In the genomic region with DNA sequence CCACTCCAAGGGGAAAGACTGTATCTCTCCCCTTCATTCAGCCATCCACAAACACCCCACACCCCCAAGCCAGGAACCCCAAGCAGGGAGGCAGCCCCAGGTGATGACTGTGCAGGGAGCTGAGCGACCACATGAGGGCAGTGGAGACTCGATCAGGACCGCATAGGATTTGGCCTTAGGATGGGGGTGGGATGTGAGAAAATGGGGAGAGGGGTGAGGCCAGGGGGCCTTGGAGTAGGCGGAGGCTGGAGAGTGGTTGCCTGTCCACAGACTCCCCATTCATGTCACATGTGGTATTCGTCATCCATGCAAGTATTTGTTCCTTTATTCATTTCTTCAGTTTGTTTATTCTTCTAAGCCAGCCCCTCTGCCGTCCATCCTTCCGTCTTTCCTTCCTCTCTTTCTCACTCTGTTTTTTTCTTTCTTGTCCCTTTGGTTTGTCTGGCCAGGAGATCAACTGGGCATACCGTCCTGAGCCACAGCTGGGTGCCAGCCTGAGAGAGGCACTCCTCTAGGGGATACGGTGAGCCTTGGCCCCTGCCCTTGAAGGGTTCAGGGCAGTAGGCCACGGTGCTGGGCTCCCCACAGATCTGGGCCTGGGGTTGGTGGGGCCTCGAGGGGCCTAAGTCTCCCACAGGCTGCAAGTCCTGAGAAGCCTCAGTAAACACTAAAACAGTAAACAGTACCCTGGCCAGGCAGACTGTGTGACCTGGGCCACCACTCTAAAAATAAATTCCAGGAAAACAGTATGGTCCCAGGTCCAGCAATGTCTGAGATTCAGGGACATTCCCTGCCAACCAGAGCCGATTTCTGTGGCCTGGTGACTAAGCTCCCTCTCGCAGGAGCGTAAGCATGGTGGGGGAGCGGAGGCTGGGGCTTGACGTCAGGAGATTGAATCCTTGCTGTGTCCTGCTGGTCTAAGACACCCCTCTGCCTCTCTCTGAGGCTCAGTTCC, we compare ENCODE assay signal across 8 cellular contexts. TPM values are rescaled to one million over a fixed set of nuclear protein-coding genes. Genes with fewer than 3 reads are reported as not detected.
A peak's percentile ranks its signal among the peaks of the same experiment; 100 is the strongest.
DNase-seq lines count a peak whose midpoint lies in the region; ATAC-seq and TF ChIP-seq lines count a peak whose summit lies in the region.

No MANE protein-coding gene starts in this region.

- H3K27me3 Mint-ChIP-seq in brain = peaks cover 15% of the 10 kb centered on the region

- peaks cover 28% of the 10 kb centered on the region for H3K4me1 ChIP-seq in SJSA1 (replicated peaks)

- H3K4me3 Mint-ChIP-seq in brain = no peak overlapping the region

- H3K9me3 ChIP-seq in SJSA1 (replicated peaks) = no peaks in the 10 kb centered on the region

- DNase-seq in DMS53 (lab: John Stamatoyannopoulos, UW) (peak; percentile 86), HPDE6-E6E7 (ENCODE audit: extremely low spot score) (peak; percentile 85), SJSA1 (ENCODE audit: low read depth in 1 of 2, low spot score in 2 of 2) (peak; percentile 94 to 97), iris pigment epithelial cell (ENCODE audit: low read depth) (peak; percentile 93)
- peak; percentile 69 for DNase-seq in stimulated activated CD4-positive, alpha-beta T cell treated with anti-CD3 and anti-CD28 coated beads, Interleukin-15, amount 100 ng/mL, for 24 hours

- ATAC-seq in HG03175 (IDR thresholded peaks at IDR 0.05; ENCODE audit: unreplicated experiment) (no peak), HG03521 (IDR thresholded peaks at IDR 0.05; ENCODE audit: unreplicated experiment) (no peak)

- H3K4me3 ChIP-seq in SJSA1 = no peak overlapping the region

- no peaks in the 10 kb centered on the region for H3K9me3 Mint-ChIP-seq in brain

- H3K27ac Mint-ChIP-seq in brain = peak overlapping the region in 4 of 5 experiments; percentile 1 to 70 (median 27)

- no peaks in the 10 kb centered on the region for H3K36me3 ChIP-seq in SJSA1

- peaks cover 30% of the 10 kb centered on the region for H3K4me1 Mint-ChIP-seq in brain

- peak overlapping the region; percentile 90 for H3K27ac ChIP-seq in SJSA1

- no peaks in the 10 kb centered on the region for H3K36me3 Mint-ChIP-seq in brain

- peak; percentile 73 to 84 for TF ChIP-seq CTCF in brain (conservative IDR thresholded peaks at IDR 0.05)

- H3K27me3 ChIP-seq in SJSA1 (replicated peaks) = no peaks in the 10 kb centered on the region

RNA-seq across cellular contexts. Expression of a gene that starts 2.5 kb away (rescaled TPM):
- total RNA-seq in SJSA1 (2014; rRNA removed; shearing (Covaris generic)) = not detected in 2 replicates
- polyA plus RNA-seq in brain (ENCODE audit: insufficient read depth, low read depth, low replicate concordance) = 1.7 TPM

RNA-seq across cellular contexts. Expression of a gene that starts 31.2 kb away (rescaled TPM):
- 0.13 and 0.29 TPM in 2 replicates for total RNA-seq in SJSA1 (2014; rRNA removed; shearing (Covaris generic))
- polyA plus RNA-seq in brain (ENCODE audit: insufficient read depth, low read depth, low replicate concordance) = 5.1 TPM
